In genomic region chrX:11371106-11371505, GRCh38 we compare ENCODE assay signal across 34 cellular contexts.
DNase-seq lines count a peak whose midpoint lies in the region; ATAC-seq, FAIRE-seq and TF ChIP-seq lines count a peak whose summit lies in the region.
"Had no signal": no experiment of that assay in that cellular context is flagged by ENCODE, and none has a peak within 500 bp of the region (broad histone marks: within the 10 kb centered on the region; RNA-seq: fewer than 3 reads in every experiment).

No MANE protein-coding gene starts in this region.

- BruUV-seq in GM12878 (replicated peaks; lab: Mats Ljungman, UMichigan) (no TSS peak), K562 (replicated peaks; lab: Mats Ljungman, UMichigan) (no TSS peak)

- H3K9ac ChIP-seq in GM12878 (ENCODE audit: control insufficient read depth, insufficient read depth, low read length) (no peak overlapping the region), K562 (ENCODE audit: insufficient read depth in 1 of 2, low read depth in 2 of 2, low read length in 2 of 2) (no peak overlapping the region)
- H3K9ac ChIP-seq: BLaER1; BLaER1 treated with 17β-estradiol and CSF1 and Interleukin-3, amounts not matched to agents 10 nM and 100 nM had no signal

- H3K36me3 ChIP-seq in GM12878 (ENCODE audit: control insufficient read depth in 2 of 2, insufficient read depth in 2 of 2, low read length in 1 of 2) (no peaks in the 10 kb centered on the region), K562 (ENCODE audit: control insufficient read depth, insufficient read depth, low read length) (peaks cover 14% of the 10 kb centered on the region; the same call in 2 of the 3 replicates)
- H3K36me3 ChIP-seq: BE2C; BLaER1; BLaER1 treated with 17β-estradiol and CSF1 and Interleukin-3, amounts not matched to agents 10 nM and 100 nM had no signal

- H3K9me1 ChIP-seq in K562 (ENCODE audit: control insufficient read depth, insufficient read depth, low read length) = no peaks in the 10 kb centered on the region

- H4K20me1 ChIP-seq in GM12878 (ENCODE audit: control insufficient read depth, insufficient read depth) (no peaks in the 10 kb centered on the region), K562 (replicated peaks; ENCODE audit: control insufficient read depth, insufficient read depth, low read length) (no peaks in the 10 kb centered on the region)
- H4K20me1 ChIP-seq: BLaER1; BLaER1 treated with 17β-estradiol and CSF1 and Interleukin-3, amounts not matched to agents 10 nM and 100 nM had no signal

- DNase-seq in A549 (ENCODE audit: low read depth in 1 of 2, low spot score in 1 of 2) (no peak), GM12878 (ENCODE audit: low read depth, low spot score) (no peak), K562 (ENCODE audit: extremely low read depth in 1 of 4, low spot score in 3 of 4) (no peak), left colon (no peak), sciatic nerve (ENCODE audit: low spot score) (no peak)
- DNase-seq in activated T-helper 1 cell treated with anti-CD3 and anti-CD28 coated beads, Interleukin-12 subunit alpha, Interleukin-12 subunit beta, Interleukin-2, Interleukin-4 antibody, amounts not matched to agents 30 ng/mL and 10 ng/mL and 1 ng/mL, durations not matched to agents 14 hours and 24 hours and 36 hours (ENCODE audit: low spot score) = no peak
- DNase-seq: 8988T; ACHN; AML-193; BE2C; C1 segment of cervical spinal cord; Caco-2; Calu3; CD4-positive, alpha-beta memory T cell; CD4-positive, alpha-beta T cell; CD4-positive, CD25-positive, alpha-beta regulatory T cell; CD8-positive, alpha-beta memory T cell; CD8-positive, alpha-beta T cell; COR-L47; DMS 273 treated with DMSO at 0.1 percent for 48 hours; DMS153; DMS53; DMS79; DMS79 treated with DMSO at 0.1 percent for 48 hours; DND-41; EL had no signal

- no peak overlapping the region for H3K4me3 ChIP-seq in A549
- no peak overlapping the region for H3K4me3 ChIP-seq in GM12878
- no peak overlapping the region for H3K4me3 ChIP-seq in K562
- H3K4me3 ChIP-seq: BLaER1; BLaER1 treated with 17β-estradiol and CSF1 and Interleukin-3, amounts not matched to agents 10 nM and 100 nM had no signal

- no peaks in the 10 kb centered on the region for H3K9me3 Mint-ChIP-seq in activated T-helper 1 cell treated with anti-CD3 and anti-CD28 coated beads, Interleukin-12 subunit alpha, Interleukin-12 subunit beta, Interleukin-2, Interleukin-4 antibody, amounts not matched to agents 30 ng/mL and 10 ng/mL and 1 ng/mL, durations not matched to agents 14 hours and 24 hours and 36 hours
- H3K9me3 Mint-ChIP-seq: CD14-positive monocyte; CD4-positive, alpha-beta T cell; CD8-positive, alpha-beta memory T cell; CD8-positive, alpha-beta T cell had no signal

- H3K27me3 Mint-ChIP-seq in activated T-helper 1 cell treated with anti-CD3 and anti-CD28 coated beads, Interleukin-12 subunit alpha, Interleukin-12 subunit beta, Interleukin-2, Interleukin-4 antibody, amounts not matched to agents 30 ng/mL and 10 ng/mL and 1 ng/mL, durations not matched to agents 14 hours and 24 hours and 36 hours (ENCODE audit: insufficient read depth) = peaks cover 2% of the 10 kb centered on the region
- H3K27me3 Mint-ChIP-seq: B cell; CD4-positive, alpha-beta T cell; CD4-positive, CD25-positive, alpha-beta regulatory T cell; CD8-positive, alpha-beta memory T cell had no signal

- in situ Hi-C loops in GM12878 (cut with MboI) = no loop called here
- in situ Hi-C loops in K562 (cut with MboI) = no loop called here

- SMC1A ChIA-PET in GM12878 (lab: Charles Lee; ENCODE audit: uncharacterized antibody, unreplicated experiment) = interaction anchor here (0.5 to 3.0 kb wide), 5 partner anchors 8 to 218 kb away, joined by 3 to 21 read pairs (median 4); no protein-coding TSS in a partner anchor

- H3K27ac ChIP-seq in 22Rv1 (peak overlapping the region; percentile 94), A549 (no peak overlapping the region), GM12878 (ENCODE audit: control insufficient read depth, insufficient read depth) (no peak overlapping the region), K562 (ENCODE audit: extremely low read depth, low read depth, low read length) (no peak overlapping the region)
- H3K27ac ChIP-seq: BLaER1; BLaER1 treated with 17β-estradiol and CSF1 and Interleukin-3, amounts not matched to agents 10 nM and 100 nM; C4-2B had no signal

- H3K79me2 ChIP-seq in GM12878 (ENCODE audit: control insufficient read depth, insufficient read depth, low read length) (no peaks in the 10 kb centered on the region), K562 (ENCODE audit: control insufficient read depth, insufficient read depth, low read length) (peaks cover 91% of the 10 kb centered on the region)

- FAIRE-seq in A549 (lab: Jason Lieb, UNC) (peak; percentile 28), GM12878 (lab: Jason Lieb, UNC) (no peak), K562 (lab: Jason Lieb, UNC) (no peak)
- FAIRE-seq: D721Med had no signal

- no peaks in the 10 kb centered on the region for H3K4me1 Mint-ChIP-seq in activated T-helper 1 cell treated with anti-CD3 and anti-CD28 coated beads, Interleukin-12 subunit alpha, Interleukin-12 subunit beta, Interleukin-2, Interleukin-4 antibody, amounts not matched to agents 30 ng/mL and 10 ng/mL and 1 ng/mL, durations not matched to agents 14 hours and 24 hours and 36 hours (ENCODE audit: low read depth)
- H3K4me1 Mint-ChIP-seq: CD4-positive, alpha-beta memory T cell; CD4-positive, CD25-positive, alpha-beta regulatory T cell; CD8-positive, alpha-beta memory T cell had no signal

- H2AFZ ChIP-seq in GM12878 (ENCODE audit: control insufficient read depth, low read depth, low read length) (no peak overlapping the region), K562 (ENCODE audit: low read depth, low read length) (no peak overlapping the region)

- RAD21 ChIA-PET in GM12878 (lab: Charles Lee; ENCODE audit: unreplicated experiment) = interaction anchor here (1.0 kb wide), 1 partner anchor 15 kb away, joined by 3 read pairs; no protein-coding TSS in a partner anchor

- no peak overlapping the region for H3K4me3 Mint-ChIP-seq in activated T-helper 1 cell treated with anti-CD3 and anti-CD28 coated beads, Interleukin-12 subunit alpha, Interleukin-12 subunit beta, Interleukin-2, Interleukin-4 antibody, amounts not matched to agents 30 ng/mL and 10 ng/mL and 1 ng/mL, durations not matched to agents 14 hours and 24 hours and 36 hours
- H3K4me3 Mint-ChIP-seq: B cell; CD14-positive monocyte; CD4-positive, alpha-beta memory T cell; CD4-positive, alpha-beta T cell; CD4-positive, CD25-positive, alpha-beta regulatory T cell; CD8-positive, alpha-beta memory T cell; CD8-positive, alpha-beta T cell had no signal

- H3K4me1 ChIP-seq in A549 (no peaks in the 10 kb centered on the region), GM12878 (ENCODE audit: control insufficient read depth, insufficient read depth, low read length) (no peaks in the 10 kb centered on the region), K562 (replicated peaks in 1 of 2; ENCODE audit: control insufficient read depth in 2 of 2, insufficient read depth in 2 of 2, low read length in 2 of 2) (peaks cover 3 to 69% of the 10 kb centered on the region in 2 experiments; a peak in 4 of 5 replicates)
- H3K4me1 ChIP-seq: BE2C, BLaER1 had no signal

- TF ChIP-seq EP300 in A549 (IDR thresholded peaks at IDR 0.05) (no peak), GM12878 (IDR thresholded peaks at IDR 0.05; ENCODE audit: borderline replicate concordance in 1 of 2, control insufficient read depth in 1 of 2, low read depth in 2 of 2, low read length in 2 of 2) (no peak), K562 (IDR thresholded peaks at IDR 0.05; ENCODE audit: low read length) (no peak)

- H3K4me2 ChIP-seq in A549 (no peak overlapping the region), GM12878 (ENCODE audit: control insufficient read depth, insufficient read depth) (no peak overlapping the region), K562 (ENCODE audit: insufficient read depth, low read length) (no peak overlapping the region)
- H3K4me2 ChIP-seq: BLaER1; BLaER1 treated with 17β-estradiol and CSF1 and Interleukin-3, amounts not matched to agents 10 nM and 100 nM had no signal

- intact Hi-C loops in GM12878 (cut with micrococcal nuclease; ENCODE audit: unreplicated experiment) = no loop called here
- intact Hi-C loops in K562 (cut with micrococcal nuclease) = no loop called here
- intact Hi-C loops in left colon (cut with DNase I, micrococcal nuclease) = no loop called here
- intact Hi-C loops in activated T-helper 1 cell treated with anti-CD3 and anti-CD28 coated beads, Interleukin-12 subunit alpha, Interleukin-12 subunit beta, Interleukin-2, Interleukin-4 antibody, amounts not matched to agents 30 ng/mL and 10 ng/mL and 1 ng/mL, durations not matched to agents 14 hours and 24 hours and 36 hours (cut with micrococcal nuclease) = no loop called here
- intact Hi-C loops in sciatic nerve (cut with DNase I) = no loop called here

- ATAC-seq in A549 (no peak), GM12878 (no peak), K562 (no peak), left colon (no peak), HG03135 (IDR thresholded peaks at IDR 0.05; ENCODE audit: unreplicated experiment) (no peak), sciatic nerve (no peak)
- ATAC-seq: CD8-positive, alpha-beta T cell had no signal

- H3K27me3 ChIP-seq in GM12878 (replicated peaks in 1 of 2; ENCODE audit: control insufficient read depth in 2 of 2, insufficient read depth in 2 of 2, low read length in 1 of 2) (no peaks in the 10 kb centered on the region), K562 (ENCODE audit: control insufficient read depth in 2 of 2, insufficient read depth in 2 of 2, low read length in 2 of 2) (no peaks in the 10 kb centered on the region)
- H3K27me3 ChIP-seq: BE2C had no signal

- TF ChIP-seq POLR2A in A549 (IDR thresholded peaks at IDR 0.05; ENCODE audit: low read length) (no peak), GM12878 (IDR thresholded peaks at IDR 0.05; ENCODE audit: low read depth, low read length) (no peak), K562 (conservative IDR thresholded peaks at IDR 0.05) (no peak)

- TF ChIP-seq CTCF in 22Rv1 (IDR thresholded peaks at IDR 0.05) = no peak
- no peak for TF ChIP-seq CTCF in A549 (IDR thresholded peaks at IDR 0.05)
- no peak for TF ChIP-seq CTCF in GM12878 (IDR thresholded peaks at IDR 0.05 in 2 of 3, conservative IDR thresholded peaks at IDR 0.05 in 1 of 3; ENCODE audit: control insufficient read depth in 2 of 3, extremely low read depth in 1 of 3, insufficient read depth in 1 of 3, low read depth in 3 of 3, low read length in 3 of 3)
- no peak for TF ChIP-seq CTCF in K562 (IDR thresholded peaks at IDR 0.05 in 2 of 3, conservative IDR thresholded peaks at IDR 0.05 in 1 of 3; ENCODE audit: insufficient read depth in 2 of 3, low read depth in 1 of 3, low read length in 3 of 3)

- H3K9me3 ChIP-seq in A549 (no peaks in the 10 kb centered on the region), GM12878 (replicated peaks; ENCODE audit: control insufficient read depth, insufficient read depth, low read length) (no peaks in the 10 kb centered on the region), K562 (replicated peaks; ENCODE audit: control insufficient read depth, insufficient read depth, low read depth, low read length) (no peaks in the 10 kb centered on the region)
- H3K9me3 ChIP-seq: BE2C, BLaER1, Caco-2 had no signal

- CTCF ChIA-PET in A549 (lab: Yijun Ruan, JAX) (no interaction called here), GM12878 (lab: Yijun Ruan, JAX) (interaction anchor here (1.0 to 4.7 kb wide), 4 partner anchors 10 to 228 kb away, joined by 3 to 30 read pairs (median 6); no protein-coding TSS in a partner anchor), K562 (lab: Yijun Ruan, JAX; ENCODE audit: low intra/inter-chr PET ratio) (no interaction called here)

- no peak for TF ChIP-seq RAD21 in A549 (conservative IDR thresholded peaks at IDR 0.05 in 1 of 2, IDR thresholded peaks at IDR 0.05 in 1 of 2)
- no peak for TF ChIP-seq RAD21 in GM12878 (IDR thresholded peaks at IDR 0.05; ENCODE audit: insufficient read depth, low read depth, low read length)
- TF ChIP-seq RAD21 in K562 (CRISPR knock-in tag; conservative IDR thresholded peaks at IDR 0.05 in 1 of 2, IDR thresholded peaks at IDR 0.05 in 1 of 2) = no peak

- H3K27ac Mint-ChIP-seq in activated T-helper 1 cell treated with anti-CD3 and anti-CD28 coated beads, Interleukin-12 subunit alpha, Interleukin-12 subunit beta, Interleukin-2, Interleukin-4 antibody, amounts not matched to agents 30 ng/mL and 10 ng/mL and 1 ng/mL, durations not matched to agents 14 hours and 24 hours and 36 hours = no peak overlapping the region
- H3K27ac Mint-ChIP-seq: B cell; CD14-positive monocyte; CD4-positive, alpha-beta memory T cell; CD4-positive, alpha-beta T cell; CD4-positive, CD25-positive, alpha-beta regulatory T cell; CD8-positive, alpha-beta memory T cell; CD8-positive, alpha-beta T cell had no signal

- POLR2A ChIA-PET in A549 (lab: Yijun Ruan, JAX) = no interaction called here
- POLR2A ChIA-PET in GM12878 (lab: Charles Lee) = no interaction called here
- POLR2A ChIA-PET in K562 (lab: Yijun Ruan, JAX) = interaction anchor here (1.3 kb wide), 1 partner anchor 10 kb away, joined by 3 read pairs; no protein-coding TSS in a partner anchor

- H3K36me3 Mint-ChIP-seq in activated T-helper 1 cell treated with anti-CD3 and anti-CD28 coated beads, Interleukin-12 subunit alpha, Interleukin-12 subunit beta, Interleukin-2, Interleukin-4 antibody, amounts not matched to agents 30 ng/mL and 10 ng/mL and 1 ng/mL, durations not matched to agents 14 hours and 24 hours and 36 hours (ENCODE audit: low read depth) = no peaks in the 10 kb centered on the region
- H3K36me3 Mint-ChIP-seq: CD14-positive monocyte; CD4-positive, alpha-beta memory T cell; CD4-positive, CD25-positive, alpha-beta regulatory T cell; CD8-positive, alpha-beta memory T cell; CD8-positive, alpha-beta T cell had no signal
